In genomic region chrX:45788941-45789348, GRCh38 we compare ENCODE assay signal across 13 cellular contexts.
A peak's percentile ranks its signal among the peaks of the same experiment; 100 is the strongest.
DNase-seq lines count a peak whose midpoint lies in the region; ATAC-seq and TF ChIP-seq lines count a peak whose summit lies in the region.
"Had no signal": no experiment of that assay in that cellular context is flagged by ENCODE, and none has a peak within 500 bp of the region (broad histone marks: within the 10 kb centered on the region; RNA-seq: fewer than 3 reads in every experiment).

No MANE protein-coding gene starts in this region.

- DNase-seq in ELF-1 (ENCODE audit: low read depth, low spot score): peak; percentile 51
- peak; percentile 54 for DNase-seq in fibroblast of pulmonary artery (ENCODE audit: low read depth)
- DNase-seq in omental fat pad (ENCODE audit: low spot score): no peak
- no peak for DNase-seq in NCI-H2227 (lab: John Stamatoyannopoulos, UW; ENCODE audit: unreplicated experiment)
- no peak for DNase-seq in NCI-H345 treated with DMSO at 0.1 percent for 48 hours (lab: John Stamatoyannopoulos, UW; ENCODE audit: unreplicated experiment)
- DNase-seq in DMS 273 (lab: John Stamatoyannopoulos, UW; ENCODE audit: unreplicated experiment): no peak
- DNase-seq in ureter (ENCODE audit: low spot score): no peak
- DNase-seq: DMS79 treated with DMSO at 0.1 percent for 48 hours, KBM-7, naive B cell, NCI-H774, T-helper 9 cell had no signal

- ATAC-seq in SK-N-SH treated with all-trans-retinoic acid at 6 μM for 48 hours (peak; percentile 68), omental fat pad (ENCODE audit: low FRiP score) (peak; percentile 46)

- H3K4me3 ChIP-seq in fibroblast of pulmonary artery (replicated peaks; ENCODE audit: low read depth, low read length): no peak overlapping the region

- no peak for TF ChIP-seq CTCF in fibroblast of pulmonary artery (IDR thresholded peaks at IDR 0.05; ENCODE audit: low read length, missing control alignments)
- no peak for TF ChIP-seq CTCF in omental fat pad (IDR thresholded peaks at IDR 0.05)

TF ChIP-seq in SK-N-SH treated with all-trans-retinoic acid at 6 μM for 48 hours, 23 proteins besides CTCF, POLR2A, EP300 and RAD21:
- no peak for TF ChIP-seq PPARA (CRISPR knock-in tag; IDR thresholded peaks at IDR 0.05; ENCODE audit: borderline replicate concordance)
- TF ChIP-seq ZNF8 (CRISPR knock-in tag; IDR thresholded peaks at IDR 0.05): no peak
- no peak for TF ChIP-seq ISL1 (CRISPR knock-in tag; IDR thresholded peaks at IDR 0.05)
- no peak for TF ChIP-seq RARB (CRISPR knock-in tag; IDR thresholded peaks at IDR 0.05)
- TF ChIP-seq CSDC2 (CRISPR knock-in tag; IDR thresholded peaks at IDR 0.05): no peak
- no peak for TF ChIP-seq BACH2 (CRISPR knock-in tag; IDR thresholded peaks at IDR 0.05; ENCODE audit: borderline replicate concordance)
- TF ChIP-seq POU6F1 (CRISPR knock-in tag; IDR thresholded peaks at IDR 0.05; ENCODE audit: borderline replicate concordance, low read depth): no peak
- TF ChIP-seq GLIS3 (CRISPR knock-in tag; IDR thresholded peaks at IDR 0.05): no peak
- no peak for TF ChIP-seq TOX (CRISPR knock-in tag; IDR thresholded peaks at IDR 0.05; ENCODE audit: borderline replicate concordance)
- no peak for TF ChIP-seq TSHZ2 (CRISPR knock-in tag; IDR thresholded peaks at IDR 0.05)
- TF ChIP-seq ZFP3 (CRISPR knock-in tag; IDR thresholded peaks at IDR 0.05): no peak

Comparison
In these comparisons a context has a peak if more than half of its experiments do, and no peak if none do; other contexts are left out.
1. DNase-seq: peak in ELF-1 (single experiment) and fibroblast of pulmonary artery (single experiment); none in omental fat pad (single experiment), NCI-H2227 (single experiment), NCI-H345 treated with DMSO at 0.1 percent for 48 hours (single experiment), DMS 273 (single experiment) and ureter (single experiment).